32 cellular contexts compared by ENCODE assay signal in genomic region chr4:26707342-26707741, GRCh38.
DNase-seq lines count a peak whose midpoint lies in the region; ATAC-seq, FAIRE-seq and TF ChIP-seq lines count a peak whose summit lies in the region.
"Had no signal": no experiment of that assay in that cellular context is flagged by ENCODE, and none has a peak within 500 bp of the region (broad histone marks: within the 10 kb centered on the region; RNA-seq: fewer than 3 reads in every experiment).

No MANE protein-coding gene starts in this region.

- H2AFZ ChIP-seq in Karpas-422 (ENCODE audit: low read length) (no peak overlapping the region), K562 (ENCODE audit: low read depth, low read length) (no peak overlapping the region)

- H3K4me2 ChIP-seq in Karpas-422 (ENCODE audit: low read depth, low read length, poor library complexity, severe bottlenecking) (no peak overlapping the region), K562 (ENCODE audit: insufficient read depth, low read length) (no peak overlapping the region)
- H3K4me2 ChIP-seq: A549; BLaER1; BLaER1 treated with 17β-estradiol and CSF1 and Interleukin-3, amounts not matched to agents 10 nM and 100 nM had no signal

- peaks cover 3% of the 10 kb centered on the region; the same call in 1 of the 2 replicates for H3K9me2 ChIP-seq in Karpas-422 (replicated peaks; ENCODE audit: insufficient read depth, low read length)

- H3K27me3 ChIP-seq in Karpas-422 (ENCODE audit: low read length) (no peaks in the 10 kb centered on the region), K562 (ENCODE audit: control insufficient read depth in 2 of 2, insufficient read depth in 2 of 2, low read length in 2 of 2) (no peaks in the 10 kb centered on the region), pancreas (no peaks in the 10 kb centered on the region)
- H3K27me3 ChIP-seq: BE2C; BLaER1; BLaER1 treated with 17β-estradiol and CSF1 and Interleukin-3, amounts not matched to agents 10 nM and 100 nM had no signal

- H3K79me2 ChIP-seq in Karpas-422 (ENCODE audit: low read length), result no peaks in the 10 kb centered on the region
- no peaks in the 10 kb centered on the region for H3K79me2 ChIP-seq in K562 (ENCODE audit: control insufficient read depth, insufficient read depth, low read length)

- TF ChIP-seq RAD21 in K562 (CRISPR knock-in tag; conservative IDR thresholded peaks at IDR 0.05 in 1 of 2, IDR thresholded peaks at IDR 0.05 in 1 of 2), result no peak

- WGBS in K562 (ENCODE audit: insufficient coverage, low coverage, missing lambda C conversion rate), result 38% methylated on average over 1 of the region's 1 CpG
- 95 to 100% methylated on average over 1 of the region's 1 CpG for WGBS in pancreas, 2 donors

- in situ Hi-C loops in K562 (cut with MboI), result loop anchor here (5.0 kb wide), 1 partner anchor 245 kb away; no protein-coding TSS in a partner anchor

- POLR2A ChIA-PET in K562 (lab: Yijun Ruan, JAX), result interaction anchor here (0.6 kb wide), 2 partner anchors 8 to 25 kb away, joined by 3 read pairs; no protein-coding TSS in a partner anchor

- H3K4me3 ChIP-seq in Karpas-422 (ENCODE audit: low read length), result no peak overlapping the region
- no peak overlapping the region for H3K4me3 ChIP-seq in K562
- H3K4me3 ChIP-seq in pancreas, result no peak overlapping the region
- H3K4me3 ChIP-seq: A549; BLaER1; BLaER1 treated with 17β-estradiol and CSF1 and Interleukin-3, amounts not matched to agents 10 nM and 100 nM had no signal

- no peak for TF ChIP-seq EP300 in K562 (IDR thresholded peaks at IDR 0.05; ENCODE audit: low read length)

- CTCF ChIA-PET in K562 (lab: Yijun Ruan, JAX; ENCODE audit: low intra/inter-chr PET ratio), result no interaction called here

- DNase-seq in Karpas-422, result peak; percentile 34
- no peak for DNase-seq in K562 (ENCODE audit: extremely low read depth in 1 of 4, low spot score in 3 of 4)
- DNase-seq in pancreas, result no peak
- DNase-seq in OCI-M2 (lab: John Stamatoyannopoulos, UW; ENCODE audit: unreplicated experiment), result no peak
- no peak for DNase-seq in GM19238 (ENCODE audit: insufficient read length, low spot score)
- DNase-seq: 8988T; ACHN; AML-193; BE2C; C1 segment of cervical spinal cord; Caco-2; Calu3; CD4-positive, alpha-beta memory T cell; CD4-positive, alpha-beta T cell; CD4-positive, CD25-positive, alpha-beta regulatory T cell; CD8-positive, alpha-beta memory T cell; CD8-positive, alpha-beta T cell; COR-L47; DMS 273 treated with DMSO at 0.1 percent for 48 hours; DMS153; DMS53; DMS79; DMS79 treated with DMSO at 0.1 percent for 48 hours; DND-41; EL had no signal

- H3K27ac ChIP-seq in Karpas-422 (ENCODE audit: low read length) (no peak overlapping the region), K562 (ENCODE audit: extremely low read depth, low read depth, low read length) (no peak overlapping the region), pancreas (no peak overlapping the region)
- H3K27ac ChIP-seq: 22Rv1; A549; BLaER1; BLaER1 treated with 17β-estradiol and CSF1 and Interleukin-3, amounts not matched to agents 10 nM and 100 nM; C4-2B had no signal

- H3K36me3 ChIP-seq in Karpas-422 (ENCODE audit: insufficient read depth, low read length), result no peaks in the 10 kb centered on the region
- no peaks in the 10 kb centered on the region for H3K36me3 ChIP-seq in K562 (ENCODE audit: control insufficient read depth, insufficient read depth, low read length)
- no peaks in the 10 kb centered on the region for H3K36me3 ChIP-seq in pancreas
- H3K36me3 ChIP-seq: BE2C, BLaER1 had no signal

- H3K9me1 ChIP-seq in K562 (ENCODE audit: control insufficient read depth, insufficient read depth, low read length), result no peaks in the 10 kb centered on the region

- no peak for TF ChIP-seq CTCF in K562 (IDR thresholded peaks at IDR 0.05 in 2 of 3, conservative IDR thresholded peaks at IDR 0.05 in 1 of 3; ENCODE audit: insufficient read depth in 2 of 3, low read depth in 1 of 3, low read length in 3 of 3)
- no peak for TF ChIP-seq CTCF in pancreas (IDR thresholded peaks at IDR 0.05)

- no peak for TF ChIP-seq POLR2A in K562 (conservative IDR thresholded peaks at IDR 0.05)

- no peaks in the 10 kb centered on the region for H3K9me3 ChIP-seq in Karpas-422 (ENCODE audit: low read length)
- H3K9me3 ChIP-seq in K562 (replicated peaks; ENCODE audit: control insufficient read depth, insufficient read depth, low read depth, low read length), result no peaks in the 10 kb centered on the region; the same call in 1 of the 2 replicates
- no peaks in the 10 kb centered on the region for H3K9me3 ChIP-seq in pancreas
- H3K9me3 ChIP-seq: A549, BE2C, Caco-2 had no signal

- FAIRE-seq in K562 (lab: Jason Lieb, UNC) (no peak), pancreas (lab: Jason Lieb, UNC) (peak; percentile 26)
- FAIRE-seq: A204.1, A549 had no signal

- no peak for ATAC-seq in K562
- ATAC-seq in pancreas, result no peak
- ATAC-seq in SK-N-SH treated with all-trans-retinoic acid at 6 μM for 48 hours, result no peak
- ATAC-seq: A549; CD8-positive, alpha-beta T cell had no signal

- intact Hi-C loops in K562 (cut with micrococcal nuclease) (no loop called here), pancreas (cut with DNase I) (no loop called here)

- H4K20me1 ChIP-seq in Karpas-422 (ENCODE audit: insufficient read depth, low read depth, low read length) (no peaks in the 10 kb centered on the region), K562 (replicated peaks; ENCODE audit: control insufficient read depth, insufficient read depth, low read length) (no peaks in the 10 kb centered on the region)
- H4K20me1 ChIP-seq: BLaER1; BLaER1 treated with 17β-estradiol and CSF1 and Interleukin-3, amounts not matched to agents 10 nM and 100 nM had no signal

- H3K9ac ChIP-seq in Karpas-422 (ENCODE audit: low read length) (no peak overlapping the region), K562 (ENCODE audit: insufficient read depth in 1 of 2, low read depth in 2 of 2, low read length in 2 of 2) (no peak overlapping the region)
- H3K9ac ChIP-seq: BLaER1; BLaER1 treated with 17β-estradiol and CSF1 and Interleukin-3, amounts not matched to agents 10 nM and 100 nM had no signal

- no TSS peak for BruUV-seq in K562 (replicated peaks; lab: Mats Ljungman, UMichigan)

- H3K4me1 ChIP-seq in Karpas-422 (ENCODE audit: low read length), result no peaks in the 10 kb centered on the region
- peaks cover 0 to 1% of the 10 kb centered on the region in 2 experiments; a peak in 1 of 5 replicates for H3K4me1 ChIP-seq in K562 (replicated peaks in 1 of 2; ENCODE audit: control insufficient read depth in 2 of 2, insufficient read depth in 2 of 2, low read length in 2 of 2)
- H3K4me1 ChIP-seq in pancreas, result no peaks in the 10 kb centered on the region
- H3K4me1 ChIP-seq: A549, BE2C, Caco-2 had no signal

TF ChIP-seq in K562, 482 proteins besides CTCF, POLR2A, EP300 and RAD21 (continues in another document):
- TF ChIP-seq ARID3A (IDR thresholded peaks at IDR 0.05; ENCODE audit: borderline replicate concordance, low read depth, low read length) (no peak), TCFL5 (CRISPR knock-in tag; conservative IDR thresholded peaks at IDR 0.05) (no peak), GABPB1 (CRISPR knock-in tag; IDR thresholded peaks at IDR 0.05) (no peak)

TF ChIP-seq in SK-N-SH treated with all-trans-retinoic acid at 6 μM for 48 hours, 23 proteins besides CTCF, POLR2A, EP300 and RAD21 (continues in another document):
- TF ChIP-seq ZC3H10 (CRISPR knock-in tag; IDR thresholded peaks at IDR 0.05) (no peak), CSRNP3 (CRISPR knock-in tag; IDR thresholded peaks at IDR 0.05) (no peak), PPARA (CRISPR knock-in tag; IDR thresholded peaks at IDR 0.05; ENCODE audit: borderline replicate concordance) (no peak), RARB (CRISPR knock-in tag; IDR thresholded peaks at IDR 0.05) (no peak), TOX (CRISPR knock-in tag; IDR thresholded peaks at IDR 0.05; ENCODE audit: borderline replicate concordance) (no peak), CREB5 (CRISPR knock-in tag; IDR thresholded peaks at IDR 0.05; ENCODE audit: low read depth) (no peak), GLIS3 (CRISPR knock-in tag; IDR thresholded peaks at IDR 0.05) (no peak)
- TF ChIP-seq, protein P1, sequence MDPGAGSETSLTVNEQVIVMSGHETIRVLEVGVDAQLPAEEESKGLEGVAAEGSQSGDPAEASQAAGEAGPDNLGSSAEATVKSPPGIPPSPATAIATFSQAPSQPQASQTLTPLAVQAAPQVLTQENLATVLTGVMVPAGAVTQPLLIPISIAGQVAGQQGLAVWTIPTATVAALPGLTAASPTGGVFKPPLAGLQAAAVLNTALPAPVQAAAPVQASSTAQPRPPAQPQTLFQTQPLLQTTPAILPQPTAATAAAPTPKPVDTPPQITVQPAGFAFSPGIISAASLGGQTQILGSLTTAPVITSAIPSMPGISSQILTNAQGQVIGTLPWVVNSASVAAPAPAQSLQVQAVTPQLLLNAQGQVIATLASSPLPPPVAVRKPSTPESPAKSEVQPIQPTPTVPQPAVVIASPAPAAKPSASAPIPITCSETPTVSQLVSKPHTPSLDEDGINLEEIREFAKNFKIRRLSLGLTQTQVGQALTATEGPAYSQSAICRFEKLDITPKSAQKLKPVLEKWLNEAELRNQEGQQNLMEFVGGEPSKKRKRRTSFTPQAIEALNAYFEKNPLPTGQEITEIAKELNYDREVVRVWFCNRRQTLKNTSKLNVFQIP (CRISPR knock-in tag; IDR thresholded peaks at IDR 0.05; ENCODE audit: borderline replicate concordance, low read depth), result no peak
